ENCODE assay signal across 9 cellular contexts in the genomic region with DNA sequence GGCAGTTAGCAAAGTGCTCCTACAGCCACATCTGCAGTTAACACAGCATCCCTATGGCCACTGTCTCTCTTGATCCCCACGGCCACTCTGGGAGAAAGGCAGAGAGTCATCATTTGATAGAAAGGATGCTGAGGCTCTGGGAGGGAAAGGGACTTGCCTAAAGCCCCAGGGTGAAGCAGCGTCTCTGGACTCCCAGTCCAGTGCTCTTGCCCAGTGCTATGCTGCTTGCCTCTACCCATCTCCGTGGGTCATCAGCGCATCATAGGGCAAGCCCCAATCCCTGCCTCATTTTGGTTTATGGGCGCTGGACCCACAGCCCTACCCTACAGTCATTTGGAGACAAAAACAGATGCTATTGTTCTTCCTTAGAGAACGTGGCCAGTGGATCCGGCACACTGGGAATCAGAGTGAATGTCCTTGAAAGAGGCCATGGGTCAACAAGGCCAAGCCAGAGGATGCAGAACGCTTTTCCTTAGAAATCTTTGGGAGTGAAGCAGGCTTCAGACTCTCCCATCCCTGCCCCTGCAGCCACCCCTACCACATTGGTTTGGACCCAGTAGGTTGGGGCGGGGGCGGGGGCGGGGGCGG. TPM values are rescaled to one million over a fixed set of nuclear protein-coding genes. Genes with fewer than 3 reads are reported as not detected.
DNase-seq lines count a peak whose midpoint lies in the region; ATAC-seq and TF ChIP-seq lines count a peak whose summit lies in the region.
"Not testable (repeated sequence)": the region's sequence is repeated elsewhere in the genome, so short reads cannot be mapped to it uniquely, and the experiment has no call there.
"Had no signal": no experiment of that assay in that cellular context is flagged by ENCODE, and none has a peak within 500 bp of the region (broad histone marks: within the 10 kb centered on the region; RNA-seq: fewer than 3 reads in every experiment).

No MANE protein-coding gene starts in this region.

- H3K27ac Mint-ChIP-seq in Caco-2 (ENCODE audit: unreplicated experiment) (peak overlapping the region; percentile 88), brain (peak overlapping the region in 3 of 5 experiments; percentile 28 to 74 (median 42))
- H3K27ac Mint-ChIP-seq in T-cell; activated T-helper 17 cell treated with anti-CD3 and anti-CD28 coated beads, Interleukin-2, amount 50 U/mL, for 72 hours; glutamatergic neuron (ENCODE audit: unreplicated experiment); mesothelial cell of epicardium; type B pancreatic cell: not testable (repeated sequence)

- not testable (repeated sequence) for ATAC-seq in T-cell (replicated peaks in 1 of 4); activated T-helper 17 cell treated with anti-CD3 and anti-CD28 coated beads, Interleukin-2, amount 50 U/mL, for 72 hours (replicated peaks)

- not testable (repeated sequence) for H3K9me3 ChIP-seq in Caco-2

- TF ChIP-seq CTCF in Caco-2 (IDR thresholded peaks at IDR 0.05; ENCODE audit: insufficient read depth in 1 of 2, low read depth in 1 of 2, low read length in 1 of 2, severe bottlenecking in 1 of 2, unreplicated experiment in 1 of 2); brain (conservative IDR thresholded peaks at IDR 0.05); glutamatergic neuron (IDR thresholded peaks at IDR 0.05; ENCODE audit: partially characterized antibody, unreplicated experiment); mesothelial cell of epicardium (IDR thresholded peaks at IDR 0.05; ENCODE audit: unreplicated experiment); type B pancreatic cell (conservative IDR thresholded peaks at IDR 0.05): not testable (repeated sequence)

- intact Hi-C loops in Caco-2 (cut with micrococcal nuclease; ENCODE audit: unreplicated experiment) = not testable (repeated sequence)
- intact Hi-C loops in posterior vena cava (cut with DNase I) = loop anchor here in 1 of 2 donors (10.0 kb wide), 1 partner anchor 52 kb away; no protein-coding TSS in a partner anchor

- POLR2A ChIA-PET in Caco-2 (lab: Charles Lee); T-cell (lab: Charles Lee): not testable (repeated sequence)

- peaks cover 12% of the 10 kb centered on the region for H3K4me1 Mint-ChIP-seq in Caco-2 (ENCODE audit: low read depth, unreplicated experiment)
- peaks cover 19 to 31% (median 23%) of the 10 kb centered on the region in 3 donors for H3K4me1 Mint-ChIP-seq in T-cell
- not testable (repeated sequence) for H3K4me1 Mint-ChIP-seq in activated T-helper 17 cell treated with anti-CD3 and anti-CD28 coated beads, Interleukin-2, amount 50 U/mL, for 72 hours
- H3K4me1 Mint-ChIP-seq in brain = peaks cover 45% of the 10 kb centered on the region
- peaks cover 16% of the 10 kb centered on the region for H3K4me1 Mint-ChIP-seq in glutamatergic neuron (ENCODE audit: low read depth, unreplicated experiment)
- H3K4me1 Mint-ChIP-seq in mesothelial cell of epicardium = peaks cover 39% of the 10 kb centered on the region
- peaks cover 28% of the 10 kb centered on the region for H3K4me1 Mint-ChIP-seq in type B pancreatic cell (ENCODE audit: unreplicated experiment)

- not testable (repeated sequence) for H3K27me3 Mint-ChIP-seq in Caco-2 (ENCODE audit: insufficient read depth, unreplicated experiment); activated T-helper 17 cell treated with anti-CD3 and anti-CD28 coated beads, Interleukin-2, amount 50 U/mL, for 72 hours; glutamatergic neuron (ENCODE audit: unreplicated experiment); mesothelial cell of epicardium (ENCODE audit: low read depth); type B pancreatic cell
- peaks cover 3 to 10% of the 10 kb centered on the region in 2 donors for H3K27me3 Mint-ChIP-seq in T-cell
- peaks cover 15% of the 10 kb centered on the region for H3K27me3 Mint-ChIP-seq in brain

- H3K4me1 ChIP-seq in Caco-2 = not testable (repeated sequence)

- H3K36me3 ChIP-seq in Caco-2 (ENCODE audit: control insufficient read depth, insufficient read depth, low read length) = not testable (repeated sequence)

- not testable (repeated sequence) for H3K36me3 Mint-ChIP-seq in Caco-2 (ENCODE audit: insufficient read depth, unreplicated experiment); T-cell; activated T-helper 17 cell treated with anti-CD3 and anti-CD28 coated beads, Interleukin-2, amount 50 U/mL, for 72 hours (ENCODE audit: low read depth); brain; glutamatergic neuron (ENCODE audit: unreplicated experiment); mesothelial cell of epicardium; type B pancreatic cell

- H3K9me3 Mint-ChIP-seq in Caco-2 (ENCODE audit: unreplicated experiment); T-cell; activated T-helper 17 cell treated with anti-CD3 and anti-CD28 coated beads, Interleukin-2, amount 50 U/mL, for 72 hours; brain; glutamatergic neuron (ENCODE audit: unreplicated experiment); mesothelial cell of epicardium; type B pancreatic cell: not testable (repeated sequence)

- not testable (repeated sequence) for BruUV-seq in Caco-2 (replicated peaks; lab: Mats Ljungman, UMichigan)

- CTCF ChIA-PET in Caco-2 (lab: Charles Lee); T-cell (lab: Charles Lee): not testable (repeated sequence)

- peak in 1 of 2 experiments; percentile 21 for DNase-seq in Caco-2
- not testable (repeated sequence) for DNase-seq in T-cell; glutamatergic neuron; mesothelial cell of epicardium (ENCODE audit: low spot score in 2 of 2, unreplicated experiment in 2 of 2); type B pancreatic cell (ENCODE audit: extremely low spot score, unreplicated experiment)
- peak; percentile 30 for DNase-seq in posterior vena cava (ENCODE audit: low spot score)

- not testable (repeated sequence) for H3K4me3 ChIP-seq in Caco-2 (ENCODE audit: low read depth, low read length)

- H3K4me3 Mint-ChIP-seq in Caco-2 (ENCODE audit: unreplicated experiment) = peak overlapping the region; percentile 98
- H3K4me3 Mint-ChIP-seq in T-cell = peak overlapping the region; percentile 53 to 84 (median 68)
- peak overlapping the region; percentile 81 for H3K4me3 Mint-ChIP-seq in activated T-helper 17 cell treated with anti-CD3 and anti-CD28 coated beads, Interleukin-2, amount 50 U/mL, for 72 hours
- H3K4me3 Mint-ChIP-seq in brain = peak overlapping the region; percentile 44 to 72 (median 63)
- H3K4me3 Mint-ChIP-seq in glutamatergic neuron (ENCODE audit: unreplicated experiment) = peak overlapping the region; percentile 20
- H3K4me3 Mint-ChIP-seq in mesothelial cell of epicardium = peak overlapping the region; percentile 55
- H3K4me3 Mint-ChIP-seq in type B pancreatic cell = peak overlapping the region; percentile 52

- not testable (repeated sequence) for H3K27me3 ChIP-seq in Caco-2 (replicated peaks; ENCODE audit: control insufficient read depth, insufficient read depth, low read length)

RNA-seq across cellular contexts. Expression of gene CSPG4, which starts 24.6 kb away (rescaled TPM):
- 0.12 and 0.20 TPM in 2 replicates for total RNA-seq in Caco-2 (2022)
- total RNA-seq in T-cell = under 1 TPM in 3 of 5 donors, not detected in 2; 0.06 to 0.07 (median 0.06) TPM
- total RNA-seq in activated T-helper 17 cell treated with anti-CD3 and anti-CD28 coated beads, Interleukin-2, amount 50 U/mL, for 72 hours = under 1 TPM in 1 of 2 donors, not detected in 1; 0.02 TPM
- polyA plus RNA-seq in brain (ENCODE audit: insufficient read depth, low read depth, low replicate concordance) = 11.3 TPM
- total RNA-seq in glutamatergic neuron (ENCODE audit: unreplicated experiment) = 1.1 TPM
- total RNA-seq in mesothelial cell of epicardium = 11.3 to 11.8 TPM (median 11.4 TPM) in 3 replicates
- 100 to 1,000 TPM in 1 of 2 donors, 10 to 100 TPM in 1; 90.4 to 134 TPM for total RNA-seq in posterior vena cava
- total RNA-seq in type B pancreatic cell (ENCODE audit: low replicate concordance) = 0.19 and 7.3 TPM in 2 replicates
- polyA plus RNA-seq: CD14-positive monocyte had no signal

Comparison
In these comparisons a context has a peak if more than half of its experiments do, and no peak if none do; other contexts are left out.
1. H3K4me3 Mint-ChIP-seq: peak in every context shown above with its lines; median percentile 98 in Caco-2; 81 in activated T-helper 17 cell treated with anti-CD3 and anti-CD28 coated beads, Interleukin-2, amount 50 U/mL, for 72 hours; 68 in T-cell; 63 in brain; 55 in mesothelial cell of epicardium; 52 in type B pancreatic cell; 20 in glutamatergic neuron.